ENCODE assay signal across 1 cellular context in the genomic region with DNA sequence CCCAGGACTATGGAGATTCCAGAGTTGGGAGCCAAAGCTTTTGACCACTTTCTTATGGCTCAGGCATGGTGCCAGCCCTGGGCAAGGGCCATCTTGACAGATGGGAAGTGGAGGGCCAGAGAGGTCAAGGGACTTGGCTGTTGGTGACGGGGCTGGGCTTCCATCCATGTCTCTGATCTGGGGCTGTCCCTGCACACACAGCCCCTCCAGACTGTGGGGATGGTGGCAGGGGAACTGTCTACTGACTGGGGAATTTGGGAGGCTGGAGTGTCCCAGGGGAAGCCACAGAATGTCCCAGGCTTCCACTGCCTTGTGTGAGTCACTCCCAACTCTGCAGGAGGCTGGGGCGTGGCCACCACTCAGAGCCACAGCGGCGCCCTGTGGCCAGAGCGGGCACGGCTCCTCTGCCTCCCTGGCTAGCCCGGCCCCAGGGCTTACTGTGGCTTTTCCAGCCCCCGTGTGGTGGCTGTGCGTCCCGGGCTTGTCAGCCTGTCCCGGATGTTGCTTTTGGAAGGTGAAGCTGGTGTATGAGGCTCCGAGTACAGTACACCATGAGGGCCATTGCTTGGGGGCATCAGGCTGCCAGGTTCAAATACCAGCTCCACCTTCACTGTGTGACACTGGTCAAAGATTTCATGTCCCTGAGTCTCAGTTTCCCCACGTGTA.
TF ChIP-seq lines count a peak whose summit lies in the region.

No MANE protein-coding gene starts in this region.

TF ChIP-seq in HepG2, 621 proteins besides CTCF, POLR2A, EP300 and RAD21 (continued from another document and continues in another):
- TF ChIP-seq, protein P1, sequence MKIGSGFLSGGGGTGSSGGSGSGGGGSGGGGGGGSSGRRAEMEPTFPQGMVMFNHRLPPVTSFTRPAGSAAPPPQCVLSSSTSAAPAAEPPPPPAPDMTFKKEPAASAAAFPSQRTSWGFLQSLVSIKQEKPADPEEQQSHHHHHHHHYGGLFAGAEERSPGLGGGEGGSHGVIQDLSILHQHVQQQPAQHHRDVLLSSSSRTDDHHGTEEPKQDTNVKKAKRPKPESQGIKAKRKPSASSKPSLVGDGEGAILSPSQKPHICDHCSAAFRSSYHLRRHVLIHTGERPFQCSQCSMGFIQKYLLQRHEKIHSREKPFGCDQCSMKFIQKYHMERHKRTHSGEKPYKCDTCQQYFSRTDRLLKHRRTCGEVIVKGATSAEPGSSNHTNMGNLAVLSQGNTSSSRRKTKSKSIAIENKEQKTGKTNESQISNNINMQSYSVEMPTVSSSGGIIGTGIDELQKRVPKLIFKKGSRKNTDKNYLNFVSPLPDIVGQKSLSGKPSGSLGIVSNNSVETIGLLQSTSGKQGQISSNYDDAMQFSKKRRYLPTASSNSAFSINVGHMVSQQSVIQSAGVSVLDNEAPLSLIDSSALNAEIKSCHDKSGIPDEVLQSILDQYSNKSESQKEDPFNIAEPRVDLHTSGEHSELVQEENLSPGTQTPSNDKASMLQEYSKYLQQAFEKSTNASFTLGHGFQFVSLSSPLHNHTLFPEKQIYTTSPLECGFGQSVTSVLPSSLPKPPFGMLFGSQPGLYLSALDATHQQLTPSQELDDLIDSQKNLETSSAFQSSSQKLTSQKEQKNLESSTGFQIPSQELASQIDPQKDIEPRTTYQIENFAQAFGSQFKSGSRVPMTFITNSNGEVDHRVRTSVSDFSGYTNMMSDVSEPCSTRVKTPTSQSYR (CRISPR knock-in tag; IDR thresholded peaks at IDR 0.05; ENCODE audit: borderline replicate concordance), result no peak
- TF ChIP-seq, protein P2, sequence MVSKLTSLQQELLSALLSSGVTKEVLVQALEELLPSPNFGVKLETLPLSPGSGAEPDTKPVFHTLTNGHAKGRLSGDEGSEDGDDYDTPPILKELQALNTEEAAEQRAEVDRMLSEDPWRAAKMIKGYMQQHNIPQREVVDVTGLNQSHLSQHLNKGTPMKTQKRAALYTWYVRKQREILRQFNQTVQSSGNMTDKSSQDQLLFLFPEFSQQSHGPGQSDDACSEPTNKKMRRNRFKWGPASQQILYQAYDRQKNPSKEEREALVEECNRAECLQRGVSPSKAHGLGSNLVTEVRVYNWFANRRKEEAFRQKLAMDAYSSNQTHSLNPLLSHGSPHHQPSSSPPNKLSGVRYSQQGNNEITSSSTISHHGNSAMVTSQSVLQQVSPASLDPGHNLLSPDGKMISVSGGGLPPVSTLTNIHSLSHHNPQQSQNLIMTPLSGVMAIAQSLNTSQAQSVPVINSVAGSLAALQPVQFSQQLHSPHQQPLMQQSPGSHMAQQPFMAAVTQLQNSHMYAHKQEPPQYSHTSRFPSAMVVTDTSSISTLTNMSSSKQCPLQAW (CRISPR knock-in tag; IDR thresholded peaks at IDR 0.05), result peak; percentile 46; the same call in 1 of the 2 replicates
- peak; percentile 39; the same call in 1 of the 2 replicates for TF ChIP-seq ELF1 (CRISPR knock-in tag; IDR thresholded peaks at IDR 0.05)
- TF ChIP-seq STAG1 (CRISPR knock-in tag; IDR thresholded peaks at IDR 0.05), result peak; percentile 90
- TF ChIP-seq JUN (CRISPR knock-in tag; IDR thresholded peaks at IDR 0.05), result 0 out of 2 replicates have a peak, but pooled peaks have one; percentile 35
- TF ChIP-seq KDM6A (CRISPR knock-in tag; IDR thresholded peaks at IDR 0.05; ENCODE audit: low read depth), result no peak
- TF ChIP-seq TP53 (CRISPR knock-in tag; conservative IDR thresholded peaks at IDR 0.05), result 0 out of 2 replicates have a peak, but pooled peaks have one; percentile 43
- peak; percentile 24; the same call in 1 of the 2 replicates for TF ChIP-seq ZNF629 (CRISPR knock-in tag; conservative IDR thresholded peaks at IDR 0.05)
- TF ChIP-seq ZNF317 (CRISPR knock-in tag; IDR thresholded peaks at IDR 0.05), result no peak
- TF ChIP-seq THAP7 (CRISPR knock-in tag; IDR thresholded peaks at IDR 0.05), result 0 out of 2 replicates have a peak, but pooled peaks have one; percentile 56
- TF ChIP-seq, protein P3, sequence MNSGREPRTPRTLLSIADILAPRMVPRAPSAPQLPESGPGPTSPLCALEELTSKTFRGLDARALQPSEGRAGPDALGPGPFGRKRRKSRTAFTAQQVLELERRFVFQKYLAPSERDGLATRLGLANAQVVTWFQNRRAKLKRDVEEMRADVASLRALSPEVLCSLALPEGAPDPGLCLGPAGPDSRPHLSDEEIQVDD (CRISPR knock-in tag; IDR thresholded peaks at IDR 0.05; ENCODE audit: borderline replicate concordance), result no peak
- peak; percentile 70; the same call in 1 of the 2 replicates for TF ChIP-seq YEATS2 (CRISPR knock-in tag; IDR thresholded peaks at IDR 0.05; ENCODE audit: borderline replicate concordance)
- peak; percentile 82 for TF ChIP-seq KDM3A (CRISPR knock-in tag; IDR thresholded peaks at IDR 0.05; ENCODE audit: low read depth)
- TF ChIP-seq SIX4 (CRISPR knock-in tag; IDR thresholded peaks at IDR 0.05), result 0 out of 2 replicates have a peak, but pooled peaks have one; percentile 21
- peak; percentile 51; the same call in 1 of the 2 replicates for TF ChIP-seq KDM5B (CRISPR knock-in tag; IDR thresholded peaks at IDR 0.05; ENCODE audit: borderline replicate concordance)
- peak; percentile 69; the same call in 1 of the 2 replicates for TF ChIP-seq ZMYM4 (CRISPR knock-in tag; IDR thresholded peaks at IDR 0.05)
- TF ChIP-seq HOXA5 (CRISPR knock-in tag; IDR thresholded peaks at IDR 0.05), result peak; percentile 72; the same call in 1 of the 2 replicates
- TF ChIP-seq ZNF792 (CRISPR knock-in tag; IDR thresholded peaks at IDR 0.05), result 0 out of 2 replicates have a peak, but pooled peaks have one; percentile 48
- 0 out of 2 replicates have a peak, but pooled peaks have one; percentile 32 for TF ChIP-seq ZNF318 (CRISPR knock-in tag; IDR thresholded peaks at IDR 0.05)
- TF ChIP-seq ZBTB43 (CRISPR knock-in tag; conservative IDR thresholded peaks at IDR 0.05), result no peak; the same call in 1 of the 2 replicates
- 0 out of 2 replicates have a peak, but pooled peaks have one; percentile 39 for TF ChIP-seq REL (CRISPR knock-in tag; conservative IDR thresholded peaks at IDR 0.05)
- peak; percentile 27; the same call in 1 of the 2 replicates for TF ChIP-seq KMT2A (CRISPR knock-in tag; IDR thresholded peaks at IDR 0.05)
- no peak for TF ChIP-seq ZNF549 (CRISPR knock-in tag; IDR thresholded peaks at IDR 0.05)
- TF ChIP-seq ZBTB25 (CRISPR knock-in tag; IDR thresholded peaks at IDR 0.05), result peak; percentile 49; the same call in 1 of the 2 replicates
- TF ChIP-seq, protein P4, sequence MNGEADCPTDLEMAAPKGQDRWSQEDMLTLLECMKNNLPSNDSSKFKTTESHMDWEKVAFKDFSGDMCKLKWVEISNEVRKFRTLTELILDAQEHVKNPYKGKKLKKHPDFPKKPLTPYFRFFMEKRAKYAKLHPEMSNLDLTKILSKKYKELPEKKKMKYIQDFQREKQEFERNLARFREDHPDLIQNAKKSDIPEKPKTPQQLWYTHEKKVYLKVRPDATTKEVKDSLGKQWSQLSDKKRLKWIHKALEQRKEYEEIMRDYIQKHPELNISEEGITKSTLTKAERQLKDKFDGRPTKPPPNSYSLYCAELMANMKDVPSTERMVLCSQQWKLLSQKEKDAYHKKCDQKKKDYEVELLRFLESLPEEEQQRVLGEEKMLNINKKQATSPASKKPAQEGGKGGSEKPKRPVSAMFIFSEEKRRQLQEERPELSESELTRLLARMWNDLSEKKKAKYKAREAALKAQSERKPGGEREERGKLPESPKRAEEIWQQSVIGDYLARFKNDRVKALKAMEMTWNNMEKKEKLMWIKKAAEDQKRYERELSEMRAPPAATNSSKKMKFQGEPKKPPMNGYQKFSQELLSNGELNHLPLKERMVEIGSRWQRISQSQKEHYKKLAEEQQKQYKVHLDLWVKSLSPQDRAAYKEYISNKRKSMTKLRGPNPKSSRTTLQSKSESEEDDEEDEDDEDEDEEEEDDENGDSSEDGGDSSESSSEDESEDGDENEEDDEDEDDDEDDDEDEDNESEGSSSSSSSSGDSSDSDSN (CRISPR knock-in tag; IDR thresholded peaks at IDR 0.05), result peak; percentile 71
- TF ChIP-seq ZSCAN20 (CRISPR knock-in tag; IDR thresholded peaks at IDR 0.05; ENCODE audit: borderline replicate concordance), result no peak
